Comparison of ENCODE assay signal across 22 cellular contexts in genomic region chr13:96809366-96810096, GRCh38.
DNase-seq lines count a peak whose midpoint lies in the region; ATAC-seq and TF ChIP-seq lines count a peak whose summit lies in the region.
"Had no signal": no experiment of that assay in that cellular context is flagged by ENCODE, and none has a peak within 500 bp of the region (broad histone marks: within the 10 kb centered on the region; RNA-seq: fewer than 3 reads in every experiment).

No MANE protein-coding gene starts in this region.

- H3K4me3 ChIP-seq in ascending aorta = no peak overlapping the region
- no peak overlapping the region for H3K4me3 ChIP-seq in aorta (ENCODE audit: low read length in 2 of 2)
- H3K4me3 ChIP-seq: A549, GM12878, K562, MG63, SK-N-MC had no signal

- WGBS in aorta, 2 donors = 18 to 22% methylated on average over 5 of the region's 5 CpGs

- H3K9me3 ChIP-seq in ascending aorta = peaks cover 0 to 5% of the 10 kb centered on the region in 2 donors
- H3K9me3 ChIP-seq in aorta (ENCODE audit: control insufficient read depth, low read length) = no peaks in the 10 kb centered on the region
- H3K9me3 ChIP-seq: A549 had no signal

- H3K27me3 ChIP-seq in ascending aorta (no peaks in the 10 kb centered on the region), aorta (ENCODE audit: control insufficient read depth in 1 of 2, insufficient read depth in 2 of 2, low read length in 1 of 2) (no peaks in the 10 kb centered on the region)
- H3K27me3 ChIP-seq: MG63 had no signal

- peaks cover 5 to 48% of the 10 kb centered on the region in 2 donors for H3K4me1 ChIP-seq in ascending aorta
- peaks cover 17 to 18% of the 10 kb centered on the region in 2 donors for H3K4me1 ChIP-seq in aorta (ENCODE audit: control insufficient read depth in 1 of 2, insufficient read depth in 2 of 2, low read length in 2 of 2)
- H3K4me1 ChIP-seq: A549 had no signal

- H3K36me3 ChIP-seq in ascending aorta = no peaks in the 10 kb centered on the region
- no peaks in the 10 kb centered on the region for H3K36me3 ChIP-seq in aorta (ENCODE audit: control insufficient read depth in 1 of 2, insufficient read depth in 2 of 2, low read length in 1 of 2)
- H3K36me3 ChIP-seq: MG63 had no signal

- DNase-seq in Right ventricle myocardium superior (no peak), cardiac septum (ENCODE audit: low spot score) (no peak), ascending aorta (ENCODE audit: low spot score in 2 of 2) (no peak), left colon (no peak), aorta (no peak), AML-193 (lab: John Stamatoyannopoulos, UW) (no peak)
- DNase-seq: CD4-positive, CD25-positive, alpha-beta regulatory T cell; DND-41; H9; MG63; NCI-H1417; NCI-H1694 treated with DMSO at 0.1 percent for 48 hours; NCI-H2081 treated with DMSO at 0.1 percent for 48 hours; SHP77; SW 1271 had no signal

- intact Hi-C loops in Right ventricle myocardium superior (cut with DNase I) (loop anchor here (10.0 kb wide), 1 partner anchor 785 kb away; no protein-coding TSS in a partner anchor), cardiac septum (cut with DNase I) (loop anchor here (10.0 kb wide), 1 partner anchor 785 kb away; no protein-coding TSS in a partner anchor), ascending aorta (cut with DNase I) (loop anchor here (2.0 kb wide), 1 partner anchor 29 kb away; no protein-coding TSS in a partner anchor), left colon (cut with DNase I, micrococcal nuclease) (no loop called here), aorta (cut with DNase I) (no loop called here)

- no peak for TF ChIP-seq CTCF in ascending aorta (IDR thresholded peaks at IDR 0.05)

- ATAC-seq in Right ventricle myocardium superior (ENCODE audit: poor library complexity) = peak; percentile 36
- ATAC-seq in left colon = peak; percentile 8
- no peak for ATAC-seq in aorta (ENCODE audit: low FRiP score)
- ATAC-seq in GM18519 (IDR thresholded peaks at IDR 0.05; ENCODE audit: low FRiP score, unreplicated experiment) = no peak
- ATAC-seq: A549, GM12878, HepG2, K562 had no signal

- peak overlapping the region; percentile 75 to 76 for H3K27ac ChIP-seq in ascending aorta
- H3K27ac ChIP-seq in aorta (ENCODE audit: low read depth in 1 of 2, low read length in 2 of 2) = peak overlapping the region; percentile 52 to 69
- H3K27ac ChIP-seq: A549, HL-60, SK-N-MC had no signal

Comparison
In these comparisons a context has a peak if more than half of its experiments do, and no peak if none do; other contexts are left out.
1. ATAC-seq: peak in Right ventricle myocardium superior (single experiment) and left colon (single experiment); none in aorta (single experiment) and GM18519 (single experiment).
2. intact Hi-C loops: an anchor here in Right ventricle myocardium superior (10.0 kb wide), cardiac septum (10.0 kb wide) and ascending aorta (2.0 kb wide); none called in left colon and aorta.